19 cellular contexts compared by ENCODE assay signal in genomic region chr1:149965440-149965839, GRCh38.
"Had no signal": no experiment of that assay in that cellular context is flagged by ENCODE, and none has a peak within 500 bp of the region (broad histone marks: within the 10 kb centered on the region; RNA-seq: fewer than 3 reads in every experiment).

No MANE protein-coding gene starts in this region.

- H3K4me2 ChIP-seq: smooth muscle cell had no signal

- H3K4me3 ChIP-seq: gastroesophageal sphincter, left lung, mucosa of descending colon, right atrium auricular region, SK-N-MC, smooth muscle cell, upper lobe of right lung had no signal

- H3K4me3 Mint-ChIP-seq: memory B cell, natural killer cell had no signal

- H3K9me3 Mint-ChIP-seq: memory B cell, natural killer cell had no signal

- ATAC-seq: gastroesophageal sphincter; left lung; mucosa of descending colon; natural killer cell; stimulated activated naive CD8-positive, alpha-beta T cell treated with anti-CD3 and anti-CD28 coated beads, Interleukin-15, Interleukin-2, amounts not matched to agents 100 U/mL and 50 U/mL, for 24 hours; upper lobe of right lung had no signal

- FAIRE-seq: islet of Langerhans had no signal

- H3K9me3 ChIP-seq: gastroesophageal sphincter, left lung, mucosa of descending colon, right atrium auricular region, upper lobe of right lung had no signal

- H3K27ac Mint-ChIP-seq: memory B cell, natural killer cell had no signal

- H3K27ac ChIP-seq: left lung, right atrium auricular region, SK-N-MC, upper lobe of right lung had no signal

- H3K27me3 ChIP-seq: gastroesophageal sphincter, right atrium auricular region, upper lobe of right lung had no signal

- H3K27me3 Mint-ChIP-seq: memory B cell had no signal

- DNase-seq: activated CD4-positive, CD25-positive, alpha-beta regulatory T cell treated with anti-CD3 and anti-CD28 coated beads, Interleukin-2, amount 50 U/mL, for 72 hours; activated CD8-positive, alpha-beta memory T cell treated with anti-CD3 and anti-CD28 coated beads for 24 hours; activated effector memory CD4-positive, alpha-beta T cell treated with Interleukin-2 at 50 U/mL for 16 hours; aorta; dermis blood vessel endothelial cell; erythroblast; left lung; mucosa of descending colon; natural killer cell; nucleus accumbens; stimulated activated CD4-positive, alpha-beta T cell treated with anti-CD3 and anti-CD28 coated beads, Interleukin-4, amount 100 ng/mL, for 4 hours; stimulated activated naive CD8-positive, alpha-beta T cell treated with anti-CD3 and anti-CD28 coated beads, Interleukin-15, Interleukin-2, amounts not matched to agents 100 U/mL and 50 U/mL, for 24 hours; upper lobe of right lung had no signal
